In genomic region chr3:39107056-39107873, GRCh38 we compare ENCODE assay signal across 8 cellular contexts. TPM values are rescaled to one million over a fixed set of nuclear protein-coding genes. Genes with fewer than 3 reads are reported as not detected.
A peak's percentile ranks its signal among the peaks of the same experiment; 100 is the strongest.
DNase-seq lines count a peak whose midpoint lies in the region; ATAC-seq and TF ChIP-seq lines count a peak whose summit lies in the region.

Gene GORASP1, minus strand, starts transcription at chr3:39107627. Its CDS starts 86 bp downstream, at chr3:39107541.
A gene with protein sequence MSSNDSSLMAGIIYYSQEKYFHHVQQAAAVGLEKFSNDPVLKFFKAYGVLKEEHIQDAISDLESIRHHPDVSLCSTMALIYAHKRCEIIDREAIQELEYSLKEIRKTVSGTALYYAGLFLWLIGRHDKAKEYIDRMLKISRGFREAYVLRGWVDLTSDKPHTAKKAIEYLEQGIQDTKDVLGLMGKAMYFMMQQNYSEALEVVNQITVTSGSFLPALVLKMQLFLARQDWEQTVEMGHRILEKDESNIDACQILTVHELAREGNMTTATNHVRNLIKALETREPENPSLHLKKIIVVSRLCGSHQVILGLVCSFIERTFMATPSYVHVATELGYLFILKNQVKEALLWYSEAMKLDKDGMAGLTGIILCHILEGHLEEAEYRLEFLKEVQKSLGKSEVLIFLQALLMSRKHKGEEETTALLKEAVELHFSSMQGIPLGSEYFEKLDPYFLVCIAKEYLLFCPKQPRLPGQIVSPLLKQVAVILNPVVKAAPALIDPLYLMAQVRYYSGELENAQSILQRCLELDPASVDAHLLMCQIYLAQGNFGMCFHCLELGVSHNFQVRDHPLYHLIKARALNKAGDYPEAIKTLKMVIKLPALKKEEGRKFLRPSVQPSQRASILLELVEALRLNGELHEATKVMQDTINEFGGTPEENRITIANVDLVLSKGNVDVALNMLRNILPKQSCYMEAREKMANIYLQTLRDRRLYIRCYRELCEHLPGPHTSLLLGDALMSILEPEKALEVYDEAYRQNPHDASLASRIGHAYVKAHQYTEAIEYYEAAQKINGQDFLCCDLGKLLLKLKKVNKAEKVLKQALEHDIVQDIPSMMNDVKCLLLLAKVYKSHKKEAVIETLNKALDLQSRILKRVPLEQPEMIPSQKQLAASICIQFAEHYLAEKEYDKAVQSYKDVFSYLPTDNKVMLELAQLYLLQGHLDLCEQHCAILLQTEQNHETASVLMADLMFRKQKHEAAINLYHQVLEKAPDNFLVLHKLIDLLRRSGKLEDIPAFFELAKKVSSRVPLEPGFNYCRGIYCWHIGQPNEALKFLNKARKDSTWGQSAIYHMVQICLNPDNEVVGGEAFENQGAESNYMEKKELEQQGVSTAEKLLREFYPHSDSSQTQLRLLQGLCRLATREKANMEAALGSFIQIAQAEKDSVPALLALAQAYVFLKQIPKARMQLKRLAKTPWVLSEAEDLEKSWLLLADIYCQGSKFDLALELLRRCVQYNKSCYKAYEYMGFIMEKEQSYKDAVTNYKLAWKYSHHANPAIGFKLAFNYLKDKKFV (N-terminal part only) (plus strand): TSS chr3:39107680. CDS start chr3:39107838, 158 bp downstream.

- H3K36me3 ChIP-seq in subcutaneous abdominal adipose tissue (ENCODE audit: control insufficient read depth in 5 of 5, insufficient read depth in 5 of 5, low read length in 5 of 5): peaks cover 0 to 11% (median 2%) of the 10 kb centered on the region in 5 donors

- peak within 1 kb of the TSS; percentile 96 for H3K27ac Mint-ChIP-seq in neural crest cell (ENCODE audit: unreplicated experiment)

- TF ChIP-seq CTCF in foreskin fibroblast (IDR thresholded peaks at IDR 0.05; ENCODE audit: low read depth, low read length) (no peak), neural crest cell (conservative IDR thresholded peaks at IDR 0.05) (no peak)

- H3K36me3 Mint-ChIP-seq in neural crest cell (ENCODE audit: low read depth): no peaks in the 10 kb centered on the region

- H3K4me1 Mint-ChIP-seq in neural crest cell: peaks cover 41% of the 10 kb centered on the region

- peak within 1 kb of the TSS; percentile 98 for H3K4me3 Mint-ChIP-seq in neural crest cell

- peak; percentile 62 for ATAC-seq in GM21529 (IDR thresholded peaks at IDR 0.05; ENCODE audit: unreplicated experiment)

- peak within 1 kb of the TSS; percentile 81 to 93 (median 85) for H3K9ac ChIP-seq in subcutaneous abdominal adipose tissue (ENCODE audit: low read length in 5 of 5)

- H3K9me3 Mint-ChIP-seq in neural crest cell: no peaks in the 10 kb centered on the region

- no peaks in the 10 kb centered on the region for H3K27me3 ChIP-seq in subcutaneous abdominal adipose tissue (ENCODE audit: control insufficient read depth in 5 of 5, insufficient read depth in 4 of 5, low read length in 5 of 5)

- H3K4me1 ChIP-seq in subcutaneous abdominal adipose tissue (ENCODE audit: control insufficient read depth in 5 of 5, insufficient read depth in 5 of 5, low read length in 5 of 5): peaks cover 3 to 57% (median 55%) of the 10 kb centered on the region in 5 donors

- no peaks in the 10 kb centered on the region for H3K27me3 Mint-ChIP-seq in neural crest cell (ENCODE audit: low read depth)

- H3K9me3 ChIP-seq in subcutaneous abdominal adipose tissue (ENCODE audit: control insufficient read depth in 5 of 5, low read length in 5 of 5): no peaks in the 10 kb centered on the region

- H3K4me3 ChIP-seq in foreskin fibroblast (ENCODE audit: low read depth in 1 of 2, low read length in 2 of 2) (peak within 1 kb of the TSS; percentile 74 to 93), subcutaneous abdominal adipose tissue (ENCODE audit: low read depth in 1 of 5, low read length in 5 of 5) (peak within 1 kb of the TSS; percentile 78 to 91 (median 88))

- peak; percentile 11 for DNase-seq in DMS53 treated with DMSO at 0.1 percent for 48 hours (lab: John Stamatoyannopoulos, UW; ENCODE audit: unreplicated experiment)
- peak; percentile 75 for DNase-seq in KBM-7
- DNase-seq in RPMI7951 (ENCODE audit: low read depth): peak; percentile 89
- peak; percentile 47 for DNase-seq in activated gamma-delta T cell treated with Interleukin-2 at 50 U/mL for 16 hours
- peak; percentile 84 to 95 for DNase-seq in foreskin fibroblast
- peak; percentile 71 for DNase-seq in neural crest cell (ENCODE audit: low read depth, low spot score)

- H3K27ac ChIP-seq in subcutaneous abdominal adipose tissue (ENCODE audit: low read depth, low read length): peak within 1 kb of the TSS; percentile 84

- in situ Hi-C loops in KBM-7 (cut with MboI; ENCODE audit: low pct_unique_long_range_greater_than_20kb, low sequenced_read_pairs): no loop called here

RNA-seq across cellular contexts. Expression of gene GORASP1, which starts in this region (rescaled TPM):
- total RNA-seq in RPMI7951 (2014; rRNA removed; shearing (Covaris generic)): 27.9 and 29.2 TPM in 2 replicates
- 54.0 TPM in 2 replicates for total RNA-seq in neural crest cell

RNA-seq across cellular contexts. Expression of the second gene that starts in this region (rescaled TPM):
- total RNA-seq in RPMI7951 (2014; rRNA removed; shearing (Covaris generic)): 0.60 and 1.2 TPM in 2 replicates
- total RNA-seq in neural crest cell: 6.8 and 8.2 TPM in 2 replicates

Comparison
In these comparisons a context has a peak if more than half of its experiments do, and no peak if none do; other contexts are left out.
1. Peak in every context shown above with its lines: DNase-seq, ATAC-seq, H3K4me3 ChIP-seq and H3K27ac ChIP-seq.
2. DNase-seq: peak in every context shown above with its lines; median percentile 90 in foreskin fibroblast; 89 in RPMI7951; 75 in KBM-7; 71 in neural crest cell; 47 in activated gamma-delta T cell treated with Interleukin-2 at 50 U/mL for 16 hours; 11 in DMS53 treated with DMSO at 0.1 percent for 48 hours.